ENCODE assay signal across 8 cellular contexts in genomic region chr5:138353550-138353893, GRCh38. TPM values are rescaled to one million over a fixed set of nuclear protein-coding genes. Genes with fewer than 3 reads are reported as not detected.
DNase-seq lines count a peak whose midpoint lies in the region; ATAC-seq and FAIRE-seq lines count a peak whose summit lies in the region.

No MANE protein-coding gene starts in this region.

- peak overlapping the region; percentile 99 for H3K27ac Mint-ChIP-seq in dendritic cell treated with granulocyte-macrophage colony-stimulating factor and Interleukin-4, amounts not matched to agents 40 ng/mL and 50 ng/mL, for 4 days
- peak overlapping the region; percentile 91 to 97 (median 94) for H3K27ac Mint-ChIP-seq in naive B cell

- intact Hi-C loops in dendritic cell treated with granulocyte-macrophage colony-stimulating factor and Interleukin-4, amounts not matched to agents 40 ng/mL and 50 ng/mL, for 4 days (cut with micrococcal nuclease): loop anchor here (1.0 to 10.0 kb wide), 2 partner anchors 16 to 191 kb away; partner anchors contain the start of gene ETF1

- peak overlapping the region; percentile 96 for H3K4me3 Mint-ChIP-seq in dendritic cell treated with granulocyte-macrophage colony-stimulating factor and Interleukin-4, amounts not matched to agents 40 ng/mL and 50 ng/mL, for 4 days
- H3K4me3 Mint-ChIP-seq in naive B cell: peak overlapping the region; percentile 92 to 99 (median 94)

- peaks cover 44% of the 10 kb centered on the region for H3K4me1 Mint-ChIP-seq in dendritic cell treated with granulocyte-macrophage colony-stimulating factor and Interleukin-4, amounts not matched to agents 40 ng/mL and 50 ng/mL, for 4 days (ENCODE audit: low read depth)
- H3K4me1 Mint-ChIP-seq in naive B cell: peaks cover 41 to 60% (median 50%) of the 10 kb centered on the region in 3 donors

- peaks cover 9% of the 10 kb centered on the region for H3K9me3 Mint-ChIP-seq in dendritic cell treated with granulocyte-macrophage colony-stimulating factor and Interleukin-4, amounts not matched to agents 40 ng/mL and 50 ng/mL, for 4 days
- H3K9me3 Mint-ChIP-seq in naive B cell: peaks cover 0 to 7% (median 4%) of the 10 kb centered on the region in 7 donors

- H3K36me3 Mint-ChIP-seq in dendritic cell treated with granulocyte-macrophage colony-stimulating factor and Interleukin-4, amounts not matched to agents 40 ng/mL and 50 ng/mL, for 4 days (ENCODE audit: low read depth): peaks cover 48% of the 10 kb centered on the region
- peaks cover 5% of the 10 kb centered on the region in 2 donors for H3K36me3 Mint-ChIP-seq in naive B cell

- peak; percentile 52 for FAIRE-seq in G401.6 (lab: Jason Lieb, UNC)
- FAIRE-seq in RCC 7860 (lab: Jason Lieb, UNC): no peak

- no peaks in the 10 kb centered on the region for H3K27me3 Mint-ChIP-seq in dendritic cell treated with granulocyte-macrophage colony-stimulating factor and Interleukin-4, amounts not matched to agents 40 ng/mL and 50 ng/mL, for 4 days
- H3K27me3 Mint-ChIP-seq in naive B cell: no peaks in the 10 kb centered on the region

- ATAC-seq in naive B cell (ENCODE audit: low read depth in 2 of 2) (no peak), GM21529 (IDR thresholded peaks at IDR 0.05; ENCODE audit: unreplicated experiment) (no peak), HG02840 (IDR thresholded peaks at IDR 0.05; ENCODE audit: low FRiP score, unreplicated experiment) (no peak)

- DNase-seq in OCI-M2 (lab: John Stamatoyannopoulos, UW; ENCODE audit: unreplicated experiment) (peak; percentile 21), naive B cell (no peak), RCC 7860 (ENCODE audit: low spot score) (no peak), HK-2 (ENCODE audit: unreplicated experiment) (no peak)

RNA-seq across cellular contexts. Expression of gene KDM3B, which starts 1.0 kb away (rescaled TPM):
- 10 to 100 TPM in 5 of 6 donors, 1 to 10 TPM in 1; 3.9 to 29.2 (median 18.3) TPM for polyA plus RNA-seq in naive B cell (ENCODE audit: low read depth in 6 of 6)

RNA-seq across cellular contexts. Expression of gene FAM53C, which starts 15.5 kb away (rescaled TPM):
- 10 to 100 TPM; 24.2 to 37.9 (median 30.7) TPM for polyA plus RNA-seq in naive B cell (ENCODE audit: low read depth in 6 of 6)

RNA-seq across cellular contexts. Expression of gene CDC25C, which starts 21.9 kb away (rescaled TPM):
- under 1 TPM in 1 of 6 donors, not detected in 5; 0.48 TPM for polyA plus RNA-seq in naive B cell (ENCODE audit: low read depth in 6 of 6)
